ENCODE assay signal across 10 cellular contexts in the genomic region with DNA sequence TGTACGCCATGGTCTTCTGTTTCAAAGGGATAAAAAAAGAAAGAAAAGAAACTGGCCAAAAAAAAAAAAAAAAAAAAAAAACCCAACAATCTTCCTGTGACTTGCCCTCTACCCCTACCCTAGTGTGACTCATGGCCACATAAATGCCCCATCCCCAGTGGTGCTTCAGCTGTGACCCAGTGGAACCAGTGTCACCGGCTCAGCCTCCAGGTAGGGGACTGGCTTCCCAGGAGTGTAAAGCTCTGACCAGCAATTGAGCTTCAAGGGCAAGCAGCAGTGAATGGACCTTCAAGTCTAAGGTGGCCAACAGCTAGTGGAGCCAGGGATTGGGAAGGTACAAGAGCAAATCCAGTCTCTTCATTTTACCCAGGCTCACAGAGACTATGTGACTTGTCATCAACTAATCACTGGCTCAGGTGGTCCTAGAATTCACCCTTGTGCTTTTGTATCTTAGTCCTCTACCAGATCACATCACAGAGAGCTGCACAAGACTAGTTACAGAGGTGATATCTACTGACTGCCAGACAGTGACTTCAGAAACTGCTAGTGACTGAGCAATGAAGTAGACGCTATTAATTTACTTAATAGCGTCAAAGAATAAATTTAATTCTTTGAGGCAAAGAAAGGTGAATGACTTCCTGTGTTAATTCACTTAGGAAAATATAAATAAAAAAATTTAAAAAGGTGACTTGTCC. TPM values are rescaled to one million over a fixed set of nuclear protein-coding genes. Genes with fewer than 3 reads are reported as not detected.
DNase-seq lines count a peak whose midpoint lies in the region; ATAC-seq and TF ChIP-seq lines count a peak whose summit lies in the region.
"Had no signal": no experiment of that assay in that cellular context is flagged by ENCODE, and none has a peak within 500 bp of the region (broad histone marks: within the 10 kb centered on the region; RNA-seq: fewer than 3 reads in every experiment).

No MANE protein-coding gene starts in this region.

- peak overlapping the region; percentile 80 for H3K4me3 Mint-ChIP-seq in activated CD8-positive, alpha-beta memory T cell treated with anti-CD3 and anti-CD28 coated beads, Interleukin-2, amount 10 ng/mL, durations not matched to agents 7 days and 5 days
- peak overlapping the region; percentile 91 to 92 for H3K4me3 Mint-ChIP-seq in stimulated activated naive B cell treated with anti-CD40 and anti-IgM and Interleukin-4, amounts not matched to agents 10 μg/mL and 1 μg/mL and 100 μg/mL, for 72 hours

- peak overlapping the region; percentile 88 for H3K27ac Mint-ChIP-seq in activated CD8-positive, alpha-beta memory T cell treated with anti-CD3 and anti-CD28 coated beads, Interleukin-2, amount 10 ng/mL, durations not matched to agents 7 days and 5 days
- H3K27ac Mint-ChIP-seq in stimulated activated naive B cell treated with anti-CD40 and anti-IgM and Interleukin-4, amounts not matched to agents 10 μg/mL and 1 μg/mL and 100 μg/mL, for 72 hours, result peak overlapping the region; percentile 97

- H3K4me1 Mint-ChIP-seq in activated CD8-positive, alpha-beta memory T cell treated with anti-CD3 and anti-CD28 coated beads, Interleukin-2, amount 10 ng/mL, durations not matched to agents 7 days and 5 days, result peaks cover 43% of the 10 kb centered on the region
- H3K4me1 Mint-ChIP-seq in stimulated activated naive B cell treated with anti-CD40 and anti-IgM and Interleukin-4, amounts not matched to agents 10 μg/mL and 1 μg/mL and 100 μg/mL, for 72 hours, result peaks cover 20 to 36% of the 10 kb centered on the region in 2 donors

- DNase-seq in activated CD8-positive, alpha-beta memory T cell treated with anti-CD3 and anti-CD28 coated beads, Interleukin-2, amount 10 ng/mL, durations not matched to agents 7 days and 5 days, result no peak
- DNase-seq in activated CD8-positive, alpha-beta memory T cell treated with anti-CD3 and anti-CD28 coated beads for 24 hours, result no peak
- DNase-seq in RWPE2 (ENCODE audit: low spot score), result no peak
- no peak for DNase-seq in stimulated activated naive B cell treated with anti-CD40 and anti-IgM and Interleukin-4, amounts not matched to agents 10 μg/mL and 1 μg/mL and 100 μg/mL, for 72 hours
- no peak for DNase-seq in stimulated activated naive CD4-positive, alpha-beta T cell (lab: John Stamatoyannopoulos, UW)
- DNase-seq: effector CD8-positive, alpha-beta T cell; WERI-Rb-1 had no signal

- no peaks in the 10 kb centered on the region for H3K27me3 Mint-ChIP-seq in activated CD8-positive, alpha-beta memory T cell treated with anti-CD3 and anti-CD28 coated beads, Interleukin-2, amount 10 ng/mL, durations not matched to agents 7 days and 5 days
- H3K27me3 Mint-ChIP-seq in stimulated activated naive B cell treated with anti-CD40 and anti-IgM and Interleukin-4, amounts not matched to agents 10 μg/mL and 1 μg/mL and 100 μg/mL, for 72 hours, result no peaks in the 10 kb centered on the region

- H3K27me3 ChIP-seq in RWPE2 (ENCODE audit: insufficient read depth, poor library complexity, severe bottlenecking), result no peaks in the 10 kb centered on the region

- no peaks in the 10 kb centered on the region for H3K9me3 Mint-ChIP-seq in activated CD8-positive, alpha-beta memory T cell treated with anti-CD3 and anti-CD28 coated beads, Interleukin-2, amount 10 ng/mL, durations not matched to agents 7 days and 5 days (ENCODE audit: low read depth)
- H3K9me3 Mint-ChIP-seq in stimulated activated naive B cell treated with anti-CD40 and anti-IgM and Interleukin-4, amounts not matched to agents 10 μg/mL and 1 μg/mL and 100 μg/mL, for 72 hours, result no peaks in the 10 kb centered on the region

- peaks cover 14% of the 10 kb centered on the region for H3K4me1 ChIP-seq in RWPE2 (ENCODE audit: insufficient read depth, poor library complexity, severe bottlenecking)

- peaks cover 3% of the 10 kb centered on the region for H3K36me3 Mint-ChIP-seq in activated CD8-positive, alpha-beta memory T cell treated with anti-CD3 and anti-CD28 coated beads, Interleukin-2, amount 10 ng/mL, durations not matched to agents 7 days and 5 days
- H3K36me3 Mint-ChIP-seq in stimulated activated naive B cell treated with anti-CD40 and anti-IgM and Interleukin-4, amounts not matched to agents 10 μg/mL and 1 μg/mL and 100 μg/mL, for 72 hours, result peaks cover 0 to 11% of the 10 kb centered on the region in 2 donors

- no peaks in the 10 kb centered on the region for H3K9me3 ChIP-seq in RWPE2 (ENCODE audit: severe bottlenecking)

- ATAC-seq in activated CD8-positive, alpha-beta memory T cell treated with anti-CD3 and anti-CD28 coated beads, Interleukin-2, amount 10 ng/mL, durations not matched to agents 7 days and 5 days, result no peak
- ATAC-seq in RWPE2 (ENCODE audit: low read depth), result no peak
- peak; percentile 58 for ATAC-seq in esophagus mucosa
- no peak for ATAC-seq in stimulated activated naive B cell treated with anti-CD40 and anti-IgM and Interleukin-4, amounts not matched to agents 10 μg/mL and 1 μg/mL and 100 μg/mL, for 72 hours (replicated peaks)
- no peak for ATAC-seq in GM18498 (IDR thresholded peaks at IDR 0.05; ENCODE audit: unreplicated experiment)
- ATAC-seq in GM18868 (IDR thresholded peaks at IDR 0.05; ENCODE audit: unreplicated experiment), result no peak

- CTCF ChIA-PET in activated CD8-positive, alpha-beta memory T cell treated with anti-CD3 and anti-CD28 coated beads, Interleukin-2, amount 10 ng/mL, durations not matched to agents 7 days and 5 days (lab: Charles Lee), result interaction anchor here (1.0 to 1.1 kb wide), 2 partner anchors 11 to 29 kb away, joined by 5 to 6 read pairs; no protein-coding TSS in a partner anchor

- no peak for TF ChIP-seq CTCF in RWPE2 (IDR thresholded peaks at IDR 0.05; ENCODE audit: poor library complexity, severe bottlenecking)

- no peaks in the 10 kb centered on the region for H3K36me3 ChIP-seq in RWPE2 (ENCODE audit: low read depth)

- peak overlapping the region; percentile 65 for H3K27ac ChIP-seq in RWPE2 (ENCODE audit: poor library complexity, severe bottlenecking)

- H3K4me3 ChIP-seq in RWPE2 (ENCODE audit: severe bottlenecking), result no peak overlapping the region

RNA-seq across cellular contexts. Expression of a gene that starts 1.3 kb away (rescaled TPM):
- total RNA-seq in activated CD8-positive, alpha-beta memory T cell treated with anti-CD3 and anti-CD28 coated beads, Interleukin-2, amount 10 ng/mL, durations not matched to agents 7 days and 5 days, result 10 to 100 TPM; 19.4 to 22.2 TPM
- total RNA-seq in esophagus mucosa, result 11.4 TPM

RNA-seq across cellular contexts. Expression of a gene that starts 6.5 kb away (rescaled TPM):
- 10 to 100 TPM; 20.5 to 23.1 TPM for total RNA-seq in activated CD8-positive, alpha-beta memory T cell treated with anti-CD3 and anti-CD28 coated beads, Interleukin-2, amount 10 ng/mL, durations not matched to agents 7 days and 5 days
- total RNA-seq in esophagus mucosa, result 9.4 TPM
